19 cellular contexts compared by ENCODE assay signal in the genomic region with DNA sequence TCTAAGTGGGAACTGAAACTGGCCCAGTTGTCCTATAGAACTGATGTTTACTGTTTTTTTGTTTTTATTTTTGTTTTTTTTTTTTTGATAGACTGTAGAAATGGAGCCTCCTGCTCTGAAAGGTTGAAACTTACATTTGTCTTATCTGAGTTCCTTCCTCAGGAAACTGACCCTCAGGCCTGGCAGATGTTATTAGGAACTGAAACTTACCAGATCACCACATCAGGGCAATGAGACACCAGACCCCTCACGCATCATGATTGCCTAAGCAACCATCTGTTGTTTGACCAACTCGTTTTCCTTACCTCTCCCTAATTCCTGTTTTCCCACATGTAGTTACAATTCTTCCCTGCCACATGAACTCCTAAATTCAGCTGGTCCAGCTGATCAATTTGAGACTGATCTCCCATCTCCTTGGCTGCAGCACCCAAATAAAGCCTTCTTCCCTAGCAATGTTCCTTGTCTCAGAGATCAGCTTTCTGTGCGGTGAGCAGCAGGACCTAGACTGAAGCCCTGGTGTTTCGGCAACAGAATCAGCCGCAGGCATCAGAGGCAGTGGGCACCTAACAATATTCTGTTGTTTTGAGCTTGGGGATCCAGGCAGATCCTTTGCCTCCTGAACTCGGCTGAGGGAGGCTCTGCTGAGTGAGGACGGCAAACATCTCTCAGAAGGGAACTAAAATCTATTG.
"Had no signal": no experiment of that assay in that cellular context is flagged by ENCODE, and none has a peak within 500 bp of the region (broad histone marks: within the 10 kb centered on the region; RNA-seq: fewer than 3 reads in every experiment).

No MANE protein-coding gene starts in this region.

- H3K27ac ChIP-seq: ascending aorta, breast epithelium, gastrocnemius medialis, left lung, skin epidermis, suprapubic skin, transverse colon, uterus had no signal

- H3K27ac Mint-ChIP-seq: activated CD8-positive, alpha-beta memory T cell treated with anti-CD3 and anti-CD28 coated beads, Interleukin-2, amount 10 ng/mL, durations not matched to agents 7 days and 5 days; activated naive CD4-positive, alpha-beta T cell treated with anti-CD3 and anti-CD28 coated beads for 36 hours; nephron progenitor cell; progenitor cell of endocrine pancreas; stimulated activated naive CD8-positive, alpha-beta T cell treated with anti-CD3 and anti-CD28 coated beads, Interleukin-15, amount 100 ng/mL, for 72 hours; T-helper 17 cell had no signal

- H3K4me1 Mint-ChIP-seq: nephron progenitor cell, T-helper 17 cell had no signal

- H3K4me3 ChIP-seq: ascending aorta, breast epithelium, gastrocnemius medialis, left lung, skin epidermis, suprapubic skin, transverse colon, uterus had no signal

- H3K27me3 Mint-ChIP-seq: activated CD8-positive, alpha-beta memory T cell treated with anti-CD3 and anti-CD28 coated beads, Interleukin-2, amount 10 ng/mL, durations not matched to agents 7 days and 5 days; progenitor cell of endocrine pancreas; stimulated activated naive CD8-positive, alpha-beta T cell treated with anti-CD3 and anti-CD28 coated beads, Interleukin-15, amount 100 ng/mL, for 72 hours; T-helper 17 cell had no signal

- H3K4me3 Mint-ChIP-seq: activated CD8-positive, alpha-beta memory T cell treated with anti-CD3 and anti-CD28 coated beads, Interleukin-2, amount 10 ng/mL, durations not matched to agents 7 days and 5 days; activated naive CD4-positive, alpha-beta T cell treated with anti-CD3 and anti-CD28 coated beads for 36 hours; activated T-cell treated with anti-CD3 and anti-CD28 coated beads, Interleukin-2, amount 50 U/mL, for 4 hours; nephron progenitor cell; stimulated activated naive CD8-positive, alpha-beta T cell treated with anti-CD3 and anti-CD28 coated beads, Interleukin-15, amount 100 ng/mL, for 72 hours; T-helper 17 cell had no signal

- DNase-seq: activated CD4-positive, alpha-beta T cell treated with anti-CD3 and anti-CD28 coated beads, Interleukin-2, amount 50 U/mL, for 48 hours; activated CD8-positive, alpha-beta memory T cell treated with anti-CD3 and anti-CD28 coated beads, Interleukin-2, amount 10 ng/mL, durations not matched to agents 7 days and 5 days; activated naive CD4-positive, alpha-beta T cell treated with anti-CD3 and anti-CD28 coated beads for 36 hours; activated T-cell treated with anti-CD3 and anti-CD28 coated beads, Interleukin-2, amount 50 U/mL, for 4 hours; cerebellar nuclear complex; cortex of kidney; gastrocnemius medialis; left lung; nephron progenitor cell; occipital lobe; stimulated activated naive CD8-positive, alpha-beta T cell treated with anti-CD3 and anti-CD28 coated beads, Interleukin-15, amount 100 ng/mL, for 72 hours; T-helper 17 cell; transverse colon; uterus had no signal

- H3K4me1 ChIP-seq: ascending aorta, breast epithelium, gastrocnemius medialis, left lung, suprapubic skin, transverse colon, uterus had no signal

- H3K9me3 ChIP-seq: breast epithelium, gastrocnemius medialis, suprapubic skin, uterus had no signal

- H3K27me3 ChIP-seq: ascending aorta, breast epithelium, gastrocnemius medialis, left lung, suprapubic skin, transverse colon, uterus had no signal

- H3K36me3 ChIP-seq: ascending aorta, breast epithelium, gastrocnemius medialis, left lung, suprapubic skin, transverse colon, uterus had no signal
